In the genomic region with DNA sequence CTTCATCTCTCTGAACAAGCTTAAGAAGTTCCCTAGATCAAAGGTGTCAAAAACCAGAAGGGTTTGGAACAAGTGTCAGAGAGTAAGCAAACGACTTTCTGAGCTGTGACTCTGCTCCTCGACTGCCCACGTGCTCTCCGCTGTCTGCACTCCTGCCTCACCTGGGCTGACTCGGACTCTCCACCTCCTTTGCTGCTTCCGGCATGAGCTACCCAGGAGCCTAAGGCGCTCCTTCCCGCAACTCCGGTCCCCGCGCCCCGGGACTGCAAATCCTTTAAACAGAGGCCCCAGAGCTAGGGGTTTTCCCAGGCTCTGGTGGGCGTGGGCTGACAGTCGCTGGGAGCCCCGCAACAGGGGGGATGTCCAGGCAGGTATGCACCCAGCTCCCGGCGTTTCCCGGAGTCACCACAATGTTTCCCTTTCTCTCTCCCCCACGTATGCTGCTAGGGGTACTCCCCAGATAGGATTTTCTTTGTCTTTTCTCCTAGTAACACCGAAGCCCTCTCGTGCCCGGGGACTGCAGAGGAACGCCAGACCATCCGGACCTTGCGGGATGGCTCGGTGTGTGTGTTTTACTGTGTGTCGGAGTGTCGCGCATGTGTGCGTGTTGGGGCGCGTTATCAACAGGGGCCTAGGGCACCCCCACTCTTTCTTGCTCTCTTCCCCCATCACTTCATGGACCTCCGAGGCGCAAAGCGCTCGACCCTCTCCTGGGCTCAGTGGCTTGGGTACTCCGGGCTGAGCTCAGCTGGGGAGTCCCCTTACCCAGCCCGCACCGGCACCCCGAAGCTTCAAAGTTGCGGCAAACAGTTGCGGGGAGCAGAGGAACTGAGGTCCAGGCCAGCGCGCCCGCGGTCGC, we compare ENCODE assay signal across 11 cellular contexts. TPM values are rescaled to one million over a fixed set of nuclear protein-coding genes. Genes with fewer than 3 reads are reported as not detected.
DNase-seq lines count a peak whose midpoint lies in the region; ATAC-seq and TF ChIP-seq lines count a peak whose summit lies in the region.
"Had no signal": no experiment of that assay in that cellular context is flagged by ENCODE, and none has a peak within 500 bp of the region (broad histone marks: within the 10 kb centered on the region; RNA-seq: fewer than 3 reads in every experiment).

No MANE protein-coding gene starts in this region.

- ATAC-seq in heart left ventricle = peak in 2 of 4 donors; percentile 18 to 20
- ATAC-seq in naive thymus-derived CD4-positive, alpha-beta T cell = peak; percentile 20
- ATAC-seq in GM19397 (IDR thresholded peaks at IDR 0.05; ENCODE audit: unreplicated experiment) = no peak
- ATAC-seq in GM19452 (IDR thresholded peaks at IDR 0.05; ENCODE audit: unreplicated experiment) = no peak
- ATAC-seq in GM21447 (IDR thresholded peaks at IDR 0.05; ENCODE audit: unreplicated experiment) = no peak
- no peak for ATAC-seq in natural killer cell treated with Interleukin-12 subunit alpha and Interleukin-12 subunit beta and Interleukin-15 and Interleukin-18, amount 100 ng/mL, for 72 hours
- ATAC-seq: CD8-positive, alpha-beta T cell had no signal

- no peaks in the 10 kb centered on the region for H3K9me3 ChIP-seq in heart left ventricle
- H3K9me3 ChIP-seq in naive thymus-derived CD4-positive, alpha-beta T cell (ENCODE audit: control insufficient read depth in 2 of 3, low read length in 3 of 3) = no peaks in the 10 kb centered on the region

- H3K36me3 ChIP-seq in heart left ventricle = no peaks in the 10 kb centered on the region
- no peaks in the 10 kb centered on the region for H3K36me3 ChIP-seq in naive thymus-derived CD4-positive, alpha-beta T cell (ENCODE audit: control insufficient read depth in 2 of 3, insufficient read depth in 3 of 3, low read length in 3 of 3)

- TF ChIP-seq POLR2A in heart left ventricle (IDR thresholded peaks at IDR 0.05) = no peak

- H3K27ac ChIP-seq in heart left ventricle (no peak overlapping the region), dorsolateral prefrontal cortex (no peak overlapping the region)
- no peak overlapping the region for H3K27ac ChIP-seq in naive thymus-derived CD4-positive, alpha-beta T cell (ENCODE audit: low read depth, low read length)

- H3K4me3 Mint-ChIP-seq in naive thymus-derived CD4-positive, alpha-beta T cell = peak overlapping the region in 6 of 10 donors; percentile 5 to 67 (median 37)
- H3K4me3 Mint-ChIP-seq in natural killer cell treated with Interleukin-12 subunit alpha and Interleukin-12 subunit beta and Interleukin-15 and Interleukin-18, amount 100 ng/mL, for 72 hours = no peak overlapping the region
- H3K4me3 Mint-ChIP-seq: CD8-positive, alpha-beta T cell had no signal

- intact Hi-C loops in heart left ventricle (cut with DNase I) = no loop called here
- intact Hi-C loops in cardiac septum (cut with DNase I) = no loop called here
- intact Hi-C loops in dorsolateral prefrontal cortex (cut with DNase I) = no loop called here
- intact Hi-C loops in naive thymus-derived CD4-positive, alpha-beta T cell (cut with micrococcal nuclease) = no loop called here

- H3K4me1 Mint-ChIP-seq in naive thymus-derived CD4-positive, alpha-beta T cell = peaks cover 0 to 17% (median 6%) of the 10 kb centered on the region in 7 donors
- no peaks in the 10 kb centered on the region for H3K4me1 Mint-ChIP-seq in natural killer cell treated with Interleukin-12 subunit alpha and Interleukin-12 subunit beta and Interleukin-15 and Interleukin-18, amount 100 ng/mL, for 72 hours (ENCODE audit: low read depth in 2 of 2)

- peaks cover 65 to 79% (median 70%) of the 10 kb centered on the region in 5 donors for H3K27me3 Mint-ChIP-seq in naive thymus-derived CD4-positive, alpha-beta T cell
- peaks cover 32 to 47% of the 10 kb centered on the region in 2 donors for H3K27me3 Mint-ChIP-seq in natural killer cell treated with Interleukin-12 subunit alpha and Interleukin-12 subunit beta and Interleukin-15 and Interleukin-18, amount 100 ng/mL, for 72 hours

- peaks cover 0 to 23% (median 3%) of the 10 kb centered on the region in 12 donors for H3K4me1 ChIP-seq in heart left ventricle
- H3K4me1 ChIP-seq in naive thymus-derived CD4-positive, alpha-beta T cell (ENCODE audit: control insufficient read depth in 2 of 2, insufficient read depth in 2 of 2, low read length in 2 of 2) = no peaks in the 10 kb centered on the region

- POLR2A ChIA-PET in naive thymus-derived CD4-positive, alpha-beta T cell (lab: Charles Lee) = interaction anchor here (0.9 kb wide), 1 partner anchor 14 kb away, joined by 3 read pairs; no protein-coding TSS in a partner anchor

- H3K36me3 Mint-ChIP-seq in naive thymus-derived CD4-positive, alpha-beta T cell = peaks cover 0 to 8% (median 0%) of the 10 kb centered on the region in 5 donors
- H3K36me3 Mint-ChIP-seq in natural killer cell treated with Interleukin-12 subunit alpha and Interleukin-12 subunit beta and Interleukin-15 and Interleukin-18, amount 100 ng/mL, for 72 hours = no peaks in the 10 kb centered on the region
- H3K36me3 Mint-ChIP-seq: CD8-positive, alpha-beta T cell had no signal

- H3K9me3 Mint-ChIP-seq in naive thymus-derived CD4-positive, alpha-beta T cell = peaks cover 0 to 10% (median 3%) of the 10 kb centered on the region in 11 donors
- peaks cover 9% of the 10 kb centered on the region for H3K9me3 Mint-ChIP-seq in natural killer cell treated with Interleukin-12 subunit alpha and Interleukin-12 subunit beta and Interleukin-15 and Interleukin-18, amount 100 ng/mL, for 72 hours
- H3K9me3 Mint-ChIP-seq: CD8-positive, alpha-beta T cell had no signal

- 1 to 3% (median 1%) methylated on average over 35 to 47 of the region's 47 CpGs for WGBS in heart left ventricle, 4 donors

- CTCF ChIA-PET in naive thymus-derived CD4-positive, alpha-beta T cell (lab: Charles Lee) = no interaction called here

- no peak overlapping the region for H3K27ac Mint-ChIP-seq in naive thymus-derived CD4-positive, alpha-beta T cell
- no peak overlapping the region for H3K27ac Mint-ChIP-seq in natural killer cell treated with Interleukin-12 subunit alpha and Interleukin-12 subunit beta and Interleukin-15 and Interleukin-18, amount 100 ng/mL, for 72 hours
- H3K27ac Mint-ChIP-seq: CD8-positive, alpha-beta T cell had no signal

- peak overlapping the region; percentile 25 to 63 (median 50) for H3K4me3 ChIP-seq in heart left ventricle
- peak overlapping the region; percentile 14 to 72 (median 56) for H3K4me3 ChIP-seq in dorsolateral prefrontal cortex
- H3K4me3 ChIP-seq in naive thymus-derived CD4-positive, alpha-beta T cell (ENCODE audit: low read length) = no peak overlapping the region

- TF ChIP-seq CTCF in heart left ventricle (IDR thresholded peaks at IDR 0.05) (no peak), dorsolateral prefrontal cortex (IDR thresholded peaks at IDR 0.05 in 54 of 56, conservative IDR thresholded peaks at IDR 0.05 in 2 of 56; ENCODE audit: low read depth in 1 of 56, partially characterized antibody in 56 of 56) (no peak)

- H3K27me3 ChIP-seq in heart left ventricle (peaks cover 3 to 61% (median 36%) of the 10 kb centered on the region in 9 donors), dorsolateral prefrontal cortex (peaks cover 0 to 71% (median 44%) of the 10 kb centered on the region in 45 donors)
- peaks cover 0 to 10% of the 10 kb centered on the region in 2 donors for H3K27me3 ChIP-seq in naive thymus-derived CD4-positive, alpha-beta T cell (ENCODE audit: control insufficient read depth in 2 of 2, insufficient read depth in 2 of 2, low read length in 2 of 2)

- DNase-seq in heart left ventricle (peak in 1 of 5 donors; percentile 51), cardiac septum (ENCODE audit: low spot score) (no peak), dorsolateral prefrontal cortex (no peak)
- DNase-seq in naive thymus-derived CD4-positive, alpha-beta T cell = no peak
- no peak for DNase-seq in natural killer cell treated with Interleukin-12 subunit alpha and Interleukin-12 subunit beta and Interleukin-15 and Interleukin-18, amount 100 ng/mL, for 72 hours (ENCODE audit: low spot score)
- DNase-seq: CD8-positive, alpha-beta T cell; IMR-90 had no signal

RNA-seq across cellular contexts. Expression of a gene that starts 0.7 kb away (rescaled TPM):
- total RNA-seq in heart left ventricle = under 1 TPM; 0.05 to 0.43 (median 0.17) TPM
- polyA plus RNA-seq in heart left ventricle = under 1 TPM; 0.04 TPM
- 0.62 TPM for total RNA-seq in cardiac septum
- total RNA-seq in dorsolateral prefrontal cortex = 1 to 10 TPM in 112 of 120 experiments, under 1 TPM in 8; 0.66 to 4.2 (median 1.7) TPM
- total RNA-seq in naive thymus-derived CD4-positive, alpha-beta T cell = not detected
- polyA plus RNA-seq in naive thymus-derived CD4-positive, alpha-beta T cell = not detected
- not detected for total RNA-seq in natural killer cell treated with Interleukin-12 subunit alpha and Interleukin-12 subunit beta and Interleukin-15 and Interleukin-18, amount 100 ng/mL, for 72 hours
- total RNA-seq: CD8-positive, alpha-beta T cell; IMR-90; myocyte had no signal
- polyA plus RNA-seq: IMR-90 had no signal
